ENCODE assay signal across 8 cellular contexts in the genomic region with DNA sequence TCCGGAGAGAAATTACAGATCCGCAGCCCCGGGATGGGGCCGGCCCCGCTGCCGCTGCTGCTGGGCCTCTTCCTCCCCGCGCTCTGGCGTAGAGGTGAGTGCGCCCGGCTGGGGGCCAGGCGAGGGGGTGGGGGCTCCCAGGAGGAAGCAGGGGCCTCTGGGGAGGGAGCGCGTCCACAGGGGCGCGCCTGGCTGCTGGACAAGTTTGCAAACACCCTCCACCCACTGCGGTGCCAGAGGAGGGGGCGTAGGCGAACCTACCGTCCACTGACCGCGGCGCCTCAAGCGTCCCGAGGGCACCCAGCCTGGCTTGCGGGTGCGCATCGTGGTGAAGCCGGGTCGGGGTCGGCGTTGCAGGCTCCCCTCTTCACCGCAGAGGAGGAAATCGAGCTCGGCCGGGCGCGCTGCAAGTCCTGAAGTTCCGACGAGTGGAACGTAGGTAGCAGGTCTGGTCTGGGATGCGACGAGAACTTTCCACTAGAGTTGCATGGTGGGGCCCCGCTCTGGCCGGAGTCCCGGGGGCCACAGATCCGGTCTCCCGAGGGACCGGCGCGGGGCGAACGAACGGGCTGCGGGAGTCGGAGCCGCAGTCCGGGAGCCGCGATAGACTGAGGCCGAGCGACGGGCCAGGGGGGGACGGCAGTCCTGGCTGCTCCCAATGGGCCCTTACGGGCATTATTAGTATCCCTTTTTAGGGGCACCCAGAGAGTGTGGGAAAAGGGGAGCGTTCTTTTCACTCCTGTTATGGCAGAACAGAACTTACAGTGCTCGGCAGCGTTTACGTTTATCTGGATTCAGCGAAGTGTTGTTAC. TPM values are rescaled to one million over a fixed set of nuclear protein-coding genes. Genes with fewer than 3 reads are reported as not detected.
DNase-seq lines count a peak whose midpoint lies in the region; ATAC-seq and TF ChIP-seq lines count a peak whose summit lies in the region.

No MANE protein-coding gene starts in this region.

- TF ChIP-seq RAD21 in HCT116 (IDR thresholded peaks at IDR 0.05; ENCODE audit: low read depth): no peak

- H3K9me2 ChIP-seq in HCT116 (ENCODE audit: insufficient read depth): no peaks in the 10 kb centered on the region

- BruUV-seq in HCT116 (replicated peaks; lab: Mats Ljungman, UMichigan): no TSS peak

- RAD21 ChIA-PET in HCT116 (lab: Charles Lee; ENCODE audit: low non-redundant PET in 1 of 2, low total read pairs in 2 of 2, uncharacterized antibody in 2 of 2, unreplicated experiment in 2 of 2): interaction anchor here in 1 of 2 experiments (0.6 to 1.4 kb wide), 2 partner anchors 156 to 357 kb away, joined by 4 read pairs; a partner anchor contains a TSS

- H3K4me2 ChIP-seq in HCT116 (ENCODE audit: low read length) (peak overlapping the region; percentile 92), neural progenitor cell (peak overlapping the region; percentile 86)

- H3F3A ChIP-seq in neural progenitor cell (ENCODE audit: low read depth): peaks cover 33% of the 10 kb centered on the region

- H3K9me3 ChIP-seq in CD4-positive, CD25-positive, alpha-beta regulatory T cell (ENCODE audit: control insufficient read depth in 2 of 2, low read length in 2 of 2): no peaks in the 10 kb centered on the region
- H3K9me3 ChIP-seq in HCT116 (ENCODE audit: control insufficient read depth in 1 of 2, insufficient read depth in 1 of 2, low read depth in 1 of 2, low read length in 2 of 2) (no peaks in the 10 kb centered on the region), neural progenitor cell (ENCODE audit: low read depth) (no peaks in the 10 kb centered on the region)

- H3K27ac Mint-ChIP-seq in CD4-positive, CD25-positive, alpha-beta regulatory T cell: no peak overlapping the region
- no peak overlapping the region for H3K27ac Mint-ChIP-seq in activated CD8-positive, alpha-beta T cell treated with anti-CD3 and anti-CD28 coated beads for 36 hours
- H3K27ac Mint-ChIP-seq in neural progenitor cell: no peak overlapping the region

- H3K27me3 ChIP-seq in CD4-positive, CD25-positive, alpha-beta regulatory T cell (ENCODE audit: control insufficient read depth, insufficient read depth, low read length): peaks cover 12% of the 10 kb centered on the region
- H3K27me3 ChIP-seq in HCT116 (ENCODE audit: insufficient read depth, low read length) (no peaks in the 10 kb centered on the region), neural progenitor cell (peaks cover 46% of the 10 kb centered on the region)

- H3K9me3 Mint-ChIP-seq in CD4-positive, CD25-positive, alpha-beta regulatory T cell: peaks cover 0 to 1% (median 0%) of the 10 kb centered on the region in 7 donors
- no peaks in the 10 kb centered on the region for H3K9me3 Mint-ChIP-seq in activated CD8-positive, alpha-beta T cell treated with anti-CD3 and anti-CD28 coated beads for 36 hours
- no peaks in the 10 kb centered on the region for H3K9me3 Mint-ChIP-seq in neural progenitor cell

- peak in 2 of 3 donors; percentile 16 to 23 for DNase-seq in CD4-positive, CD25-positive, alpha-beta regulatory T cell
- no peak for DNase-seq in HCT116 (ENCODE audit: low read depth, low spot score)
- peak; percentile 12 for DNase-seq in activated CD8-positive, alpha-beta T cell treated with anti-CD3 and anti-CD28 coated beads for 36 hours
- DNase-seq in neural progenitor cell (ENCODE audit: low spot score): peak; percentile 68
- no peak for DNase-seq in NCI-H345 treated with DMSO at 0.1 percent for 48 hours (lab: John Stamatoyannopoulos, UW; ENCODE audit: unreplicated experiment)

- intact Hi-C loops in HCT116 (cut with micrococcal nuclease): loop anchor here (1.0 kb wide), 2 partner anchors 47 to 76 kb away; no protein-coding TSS in a partner anchor
- intact Hi-C loops in activated CD8-positive, alpha-beta T cell treated with anti-CD3 and anti-CD28 coated beads for 36 hours (cut with micrococcal nuclease): no loop called here

- TF ChIP-seq POLR2A in HCT116 (IDR thresholded peaks at IDR 0.05; ENCODE audit: borderline replicate concordance, extremely low read depth, insufficient read depth, insufficient read length): no peak

- H3K36me3 ChIP-seq in CD4-positive, CD25-positive, alpha-beta regulatory T cell (ENCODE audit: control insufficient read depth, insufficient read depth, low read length): no peaks in the 10 kb centered on the region
- H3K36me3 ChIP-seq in HCT116 (ENCODE audit: control insufficient read depth in 1 of 2, insufficient read depth in 2 of 2, low read length in 2 of 2) (no peaks in the 10 kb centered on the region), neural progenitor cell (no peaks in the 10 kb centered on the region)

- peaks cover 24% of the 10 kb centered on the region for H3K4me1 ChIP-seq in CD4-positive, CD25-positive, alpha-beta regulatory T cell (ENCODE audit: control insufficient read depth, insufficient read depth, low read length, poor library complexity, severe bottlenecking)
- H3K4me1 ChIP-seq in HCT116 (ENCODE audit: control insufficient read depth in 1 of 2, insufficient read depth in 2 of 2, low read length in 2 of 2): peaks cover 14 to 26% of the 10 kb centered on the region in 2 experiments
- peaks cover 12% of the 10 kb centered on the region for H3K4me1 ChIP-seq in neural progenitor cell

- H3K27ac ChIP-seq in CD4-positive, CD25-positive, alpha-beta regulatory T cell (ENCODE audit: insufficient read depth, low read length, poor library complexity, severe bottlenecking): no peak overlapping the region
- H3K27ac ChIP-seq in HCT116 (ENCODE audit: low read depth, low read length): peak overlapping the region; percentile 64
- no peak overlapping the region for H3K27ac ChIP-seq in neural progenitor cell

- ATAC-seq in CD4-positive, CD25-positive, alpha-beta regulatory T cell (ENCODE audit: low read depth in 2 of 2): peak in 1 of 2 donors; percentile 13
- ATAC-seq in HCT116 (peak; percentile 24), esophagus mucosa (peak; percentile 29), GM21526 (IDR thresholded peaks at IDR 0.05; ENCODE audit: low FRiP score, unreplicated experiment) (no peak), HG02884 (IDR thresholded peaks at IDR 0.05; ENCODE audit: unreplicated experiment) (no peak)
- no peak for ATAC-seq in activated CD8-positive, alpha-beta T cell treated with anti-CD3 and anti-CD28 coated beads for 36 hours

- H3K4me1 Mint-ChIP-seq in CD4-positive, CD25-positive, alpha-beta regulatory T cell: peaks cover 0 to 21% (median 8%) of the 10 kb centered on the region in 4 donors
- H3K4me1 Mint-ChIP-seq in activated CD8-positive, alpha-beta T cell treated with anti-CD3 and anti-CD28 coated beads for 36 hours (ENCODE audit: low read depth): peaks cover 11% of the 10 kb centered on the region
- H3K4me1 Mint-ChIP-seq in neural progenitor cell: peaks cover 25% of the 10 kb centered on the region

- H2AFZ ChIP-seq in HCT116 (ENCODE audit: low read depth, low read length, poor library complexity, severe bottlenecking): peak overlapping the region; percentile 45
- peak overlapping the region; percentile 93 for H2AFZ ChIP-seq in neural progenitor cell (replicated peaks)

- no peaks in the 10 kb centered on the region for H3K79me2 ChIP-seq in HCT116 (ENCODE audit: insufficient read depth, low read length)
- no peaks in the 10 kb centered on the region for H3K79me2 ChIP-seq in neural progenitor cell (ENCODE audit: low read depth)

- peaks cover 43% of the 10 kb centered on the region for H3K27me3 Mint-ChIP-seq in CD4-positive, CD25-positive, alpha-beta regulatory T cell
- peaks cover 45% of the 10 kb centered on the region for H3K27me3 Mint-ChIP-seq in activated CD8-positive, alpha-beta T cell treated with anti-CD3 and anti-CD28 coated beads for 36 hours
- peaks cover 5% of the 10 kb centered on the region for H3K27me3 Mint-ChIP-seq in neural progenitor cell (ENCODE audit: insufficient read depth, low read depth)

- no peaks in the 10 kb centered on the region for H3K36me3 Mint-ChIP-seq in CD4-positive, CD25-positive, alpha-beta regulatory T cell
- no peaks in the 10 kb centered on the region for H3K36me3 Mint-ChIP-seq in activated CD8-positive, alpha-beta T cell treated with anti-CD3 and anti-CD28 coated beads for 36 hours (ENCODE audit: low read depth)
- H3K36me3 Mint-ChIP-seq in neural progenitor cell: no peaks in the 10 kb centered on the region

- H3K4me3 Mint-ChIP-seq in CD4-positive, CD25-positive, alpha-beta regulatory T cell: peak overlapping the region; percentile 63 to 88 (median 78)
- peak overlapping the region; percentile 49 for H3K4me3 Mint-ChIP-seq in activated CD8-positive, alpha-beta T cell treated with anti-CD3 and anti-CD28 coated beads for 36 hours
- H3K4me3 Mint-ChIP-seq in neural progenitor cell: peak overlapping the region; percentile 90

- POLR2A ChIA-PET in HCT116 (lab: Charles Lee): interaction anchor here (0.7 to 1.7 kb wide), 2 partner anchors 40 to 156 kb away, joined by 3 to 13 read pairs; a partner anchor contains a TSS
- POLR2A ChIA-PET in activated CD8-positive, alpha-beta T cell treated with anti-CD3 and anti-CD28 coated beads for 36 hours (lab: Charles Lee): no interaction called here

- peak overlapping the region; percentile 41 for H3K4me3 ChIP-seq in CD4-positive, CD25-positive, alpha-beta regulatory T cell (ENCODE audit: low read depth, low read length)
- H3K4me3 ChIP-seq in HCT116 (replicated peaks in 1 of 2; ENCODE audit: low read depth in 1 of 2, low read length in 2 of 2) (peak overlapping the region; percentile 74 to 79), neural progenitor cell (peak overlapping the region; percentile 76)

- H4K20me1 ChIP-seq in HCT116 (ENCODE audit: insufficient read depth) (no peaks in the 10 kb centered on the region), neural progenitor cell (ENCODE audit: low read depth) (peaks cover 10% of the 10 kb centered on the region)

- CTCF ChIA-PET in HCT116 (lab: Charles Lee): interaction anchor here (0.6 to 1.7 kb wide), 3 partner anchors 11 to 1060 kb away, joined by 3 to 12 read pairs (median 4); no protein-coding TSS in a partner anchor
- CTCF ChIA-PET in activated CD8-positive, alpha-beta T cell treated with anti-CD3 and anti-CD28 coated beads for 36 hours (lab: Charles Lee): interaction anchor here (1.0 to 3.4 kb wide), 5 partner anchors 9 to 256 kb away, joined by 3 to 17 read pairs (median 3); no protein-coding TSS in a partner anchor

- TF ChIP-seq CTCF in HCT116 (IDR thresholded peaks at IDR 0.05 in 2 of 3, conservative IDR thresholded peaks at IDR 0.05 in 1 of 3; ENCODE audit: borderline replicate concordance in 1 of 3, insufficient read depth in 1 of 3, low read depth in 2 of 3, low read length in 2 of 3) (no peak), neural progenitor cell (IDR thresholded peaks at IDR 0.05) (no peak)
- no peak for TF ChIP-seq CTCF in activated CD8-positive, alpha-beta T cell treated with anti-CD3 and anti-CD28 coated beads for 36 hours (IDR thresholded peaks at IDR 0.05)

- peak overlapping the region; percentile 73 for H3K9ac ChIP-seq in HCT116 (ENCODE audit: low read length)
- no peak overlapping the region for H3K9ac ChIP-seq in neural progenitor cell

RNA-seq across cellular contexts. Expression of a gene that starts 0.5 kb away (rescaled TPM):
- 0.20 TPM for total RNA-seq in CD4-positive, CD25-positive, alpha-beta regulatory T cell
- not detected for polyA plus RNA-seq in CD4-positive, CD25-positive, alpha-beta regulatory T cell
- 5.7 TPM for total RNA-seq in HCT116 (2021; ENCODE audit: unreplicated experiment)
- 3.9 and 4.2 TPM in 2 replicates for polyA plus RNA-seq in HCT116 (2012)
- total RNA-seq in activated CD8-positive, alpha-beta T cell treated with anti-CD3 and anti-CD28 coated beads for 36 hours: under 1 TPM; 0.43 to 0.70 TPM
- total RNA-seq in esophagus mucosa: 5.4 TPM
- total RNA-seq in neural progenitor cell (ENCODE audit: low replicate concordance): 4.6 and 6.1 TPM in 2 replicates

RNA-seq across cellular contexts. Expression of a gene that starts 14.9 kb away (rescaled TPM):
- 49.9 TPM for total RNA-seq in CD4-positive, CD25-positive, alpha-beta regulatory T cell
- polyA plus RNA-seq in CD4-positive, CD25-positive, alpha-beta regulatory T cell: 10 to 100 TPM; 22.4 to 24.7 (median 23.8) TPM
- total RNA-seq in HCT116 (2021; ENCODE audit: unreplicated experiment) (76.5 TPM), esophagus mucosa (30.4 TPM), neural progenitor cell (ENCODE audit: low replicate concordance) (50.9 and 81.7 TPM in 2 replicates)
- 24.0 and 26.5 TPM in 2 replicates for polyA plus RNA-seq in HCT116 (2012)
- 100 to 1,000 TPM; 118 to 135 TPM for total RNA-seq in activated CD8-positive, alpha-beta T cell treated with anti-CD3 and anti-CD28 coated beads for 36 hours

Comparison
In these comparisons a context has a peak if more than half of its experiments do, and no peak if none do; other contexts are left out.
1. ATAC-seq: peak in HCT116 (single experiment) and esophagus mucosa (single experiment); none in activated CD8-positive, alpha-beta T cell treated with anti-CD3 and anti-CD28 coated beads for 36 hours (single experiment), GM21526 (single experiment) and HG02884 (single experiment).
2. DNase-seq: peak in CD4-positive, CD25-positive, alpha-beta regulatory T cell (2 of 3), activated CD8-positive, alpha-beta T cell treated with anti-CD3 and anti-CD28 coated beads for 36 hours (single experiment) and neural progenitor cell (single experiment); none in HCT116 (single experiment) and NCI-H345 treated with DMSO at 0.1 percent for 48 hours (single experiment).
3. Peak in every context shown above with its lines, with median percentiles within 50 percentile points of each other: H3K4me3 ChIP-seq and H3K4me3 Mint-ChIP-seq.